ENCODE assay signal across 8 cellular contexts in the genomic region with DNA sequence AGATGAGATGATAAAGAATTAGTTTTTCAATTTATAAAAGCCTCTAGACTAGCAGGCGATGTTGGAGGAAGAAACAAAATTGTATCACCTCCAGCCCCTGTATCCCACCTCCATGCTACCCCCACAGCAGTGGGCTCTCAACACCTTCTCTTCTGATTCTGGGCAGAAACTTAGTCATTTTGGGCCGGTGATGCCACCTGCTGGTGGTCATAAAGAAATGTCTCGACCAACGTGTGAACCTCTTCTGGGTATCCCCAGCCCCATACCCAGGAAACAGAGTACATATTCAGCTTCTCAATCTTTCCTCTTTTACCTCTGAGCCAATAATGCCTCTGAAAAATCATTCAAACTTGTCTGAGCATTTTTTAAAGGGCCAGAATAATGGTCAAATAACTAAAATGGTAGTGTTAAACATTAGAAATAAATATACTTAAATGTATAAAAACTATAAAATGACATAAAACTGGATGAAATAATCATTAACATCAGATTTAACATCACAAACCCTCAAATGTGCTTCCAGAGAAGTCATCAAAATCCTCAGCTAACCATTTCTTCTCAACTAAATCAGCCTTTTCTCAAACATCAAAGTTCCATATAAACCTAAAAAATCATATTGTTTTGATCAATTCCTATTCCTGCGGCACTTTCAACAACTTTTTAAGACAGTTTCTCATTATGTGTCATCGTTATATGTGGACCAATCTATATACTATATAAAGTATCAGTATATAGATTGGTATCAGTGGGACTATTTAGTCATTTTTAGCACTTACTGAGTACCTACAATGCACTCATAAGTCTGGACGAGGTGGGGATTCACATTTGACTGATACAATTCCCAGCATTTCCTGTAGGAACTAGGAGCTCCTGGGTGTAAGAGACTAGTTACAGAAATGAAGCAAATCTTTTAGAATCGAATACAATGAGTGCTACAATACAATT.
A peak's percentile ranks its signal among the peaks of the same experiment; 100 is the strongest.
DNase-seq lines count a peak whose midpoint lies in the region; ATAC-seq, FAIRE-seq and TF ChIP-seq lines count a peak whose summit lies in the region.

No MANE protein-coding gene starts in this region.

- H3K27me3 Mint-ChIP-seq in effector memory CD8-positive, alpha-beta T cell, result no peaks in the 10 kb centered on the region

- intact Hi-C loops in mucosa of descending colon (cut with DNase I, micrococcal nuclease), result loop anchor here in 1 of 2 donors (5.0 kb wide), 1 partner anchor 132 kb away; no protein-coding TSS in a partner anchor

- peak; percentile 92 for ATAC-seq in effector memory CD8-positive, alpha-beta T cell (replicated peaks)
- ATAC-seq in mucosa of descending colon, result peak; percentile 70

- H3K4me3 ChIP-seq in mucosa of descending colon, result no peak overlapping the region

- FAIRE-seq in H54 (lab: Jason Lieb, UNC), result no peak

- TF ChIP-seq POLR2A in H54 (IDR thresholded peaks at IDR 0.05; ENCODE audit: low read depth, low read length), result no peak

- no peaks in the 10 kb centered on the region for H3K4me1 ChIP-seq in mucosa of descending colon (ENCODE audit: low read depth)

- no peak for TF ChIP-seq CTCF in mucosa of descending colon (IDR thresholded peaks at IDR 0.05)

- DNase-seq in Ammon's horn (ENCODE audit: low spot score) (peak; percentile 69), H54 (ENCODE audit: insufficient read length, low spot score) (peak; percentile 35), NCI-H748 treated with DMSO at 0.1 percent for 48 hours (lab: John Stamatoyannopoulos, UW) (peak; percentile 34), mucosa of descending colon (peak in 2 of 3 donors; percentile 17 to 42), NCI-H128 (lab: John Stamatoyannopoulos, UW; ENCODE audit: unreplicated experiment) (no peak)
- DNase-seq in activated CD4-positive, alpha-beta T cell treated with anti-CD3 and anti-CD28 coated beads, Interleukin-2, amount 50 U/mL, for 48 hours, result peak; percentile 54 to 62
- DNase-seq in effector memory CD8-positive, alpha-beta T cell, result peak; percentile 33 to 52 (median 47)
- DNase-seq in stimulated activated CD8-positive, alpha-beta memory T cell treated with anti-CD3 and anti-CD28 coated beads, Interleukin-4, amount 100 ng/mL, for 48 hours, result peak; percentile 70

- no peaks in the 10 kb centered on the region for H3K9me3 Mint-ChIP-seq in effector memory CD8-positive, alpha-beta T cell

- H3K27ac Mint-ChIP-seq in effector memory CD8-positive, alpha-beta T cell, result peak overlapping the region; percentile 22 to 47

- no peaks in the 10 kb centered on the region for H3K9me3 ChIP-seq in mucosa of descending colon

- peaks cover 0 to 10% of the 10 kb centered on the region in 2 donors for H3K4me1 Mint-ChIP-seq in effector memory CD8-positive, alpha-beta T cell (ENCODE audit: low read depth in 2 of 2)

- no peak overlapping the region for H3K4me3 Mint-ChIP-seq in effector memory CD8-positive, alpha-beta T cell

- H3K36me3 ChIP-seq in mucosa of descending colon (ENCODE audit: low read depth), result peaks cover 12% of the 10 kb centered on the region

- H3K36me3 Mint-ChIP-seq in effector memory CD8-positive, alpha-beta T cell (ENCODE audit: insufficient read depth), result peaks cover 24% of the 10 kb centered on the region
